ENCODE assay signal across 8 cellular contexts in the genomic region with DNA sequence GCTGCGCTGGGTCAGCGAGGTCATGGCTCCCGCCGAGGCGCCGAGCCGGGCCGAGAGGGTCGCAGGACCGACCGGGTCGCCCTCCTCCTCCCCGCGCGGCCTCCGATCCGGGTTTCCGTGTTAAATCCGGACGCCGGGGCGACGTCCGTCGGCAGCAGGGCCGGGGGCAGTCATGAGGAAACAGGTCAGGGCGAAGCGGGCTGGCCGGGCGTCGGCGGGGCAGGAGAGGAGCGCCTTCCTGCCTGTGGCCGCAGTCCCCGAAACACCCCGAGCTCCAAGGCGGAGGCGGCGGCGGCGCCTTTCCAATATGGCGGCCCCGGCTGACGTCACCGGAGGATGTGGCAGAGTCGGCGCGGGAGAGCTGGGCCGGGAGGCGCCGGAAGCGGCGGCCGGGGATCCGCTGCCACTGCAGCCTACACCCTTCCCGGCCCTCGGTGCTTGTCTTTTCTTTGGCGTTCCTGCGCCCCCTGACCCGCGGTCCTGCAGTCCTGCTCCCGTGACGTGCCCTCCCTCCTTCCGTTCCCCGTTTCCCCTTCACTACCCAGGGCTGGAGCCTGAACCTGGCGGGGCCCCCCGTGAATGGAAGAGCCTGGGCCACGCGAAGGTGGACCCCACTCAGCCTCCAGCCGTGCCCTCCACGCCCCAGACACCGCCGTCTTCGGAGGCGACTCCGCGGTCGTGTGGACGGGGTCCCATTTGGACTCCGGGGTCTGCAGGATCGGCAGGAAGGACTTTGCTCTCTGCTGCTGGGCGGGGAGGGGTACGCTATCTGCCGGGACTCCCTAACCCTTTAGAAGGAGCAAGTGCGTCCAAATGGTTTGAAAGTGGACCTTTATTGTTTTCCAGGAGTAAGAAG. TPM values are rescaled to one million over a fixed set of nuclear protein-coding genes. Genes with fewer than 3 reads are reported as not detected.
A peak's percentile ranks its signal among the peaks of the same experiment; 100 is the strongest.
DNase-seq lines count a peak whose midpoint lies in the region; ATAC-seq and TF ChIP-seq lines count a peak whose summit lies in the region.

A gene (minus strand): TSS at position 309 of the 856 bp plus-strand sequence. CDS start 285 bp downstream, at position 24.

- no peak for TF ChIP-seq CTCF in kidney epithelial cell (IDR thresholded peaks at IDR 0.05; ENCODE audit: insufficient read depth, low read length, poor library complexity, severe bottlenecking)

- peak; percentile 91 for TF ChIP-seq POLR2A in GM19193 (IDR thresholded peaks at IDR 0.05; ENCODE audit: extremely low read depth, insufficient read depth, insufficient read length)

- H3K27me3 ChIP-seq in kidney epithelial cell (ENCODE audit: control insufficient read depth, insufficient read depth, low read length) = no peaks in the 10 kb centered on the region

- ATAC-seq in HG03432 (IDR thresholded peaks at IDR 0.05; ENCODE audit: unreplicated experiment) = peak; percentile 91

- peak within 1 kb of the TSS; percentile 95 for H3K4me3 ChIP-seq in kidney epithelial cell (ENCODE audit: low read depth, low read length)

- no peaks in the 10 kb centered on the region for H3K36me3 ChIP-seq in kidney epithelial cell (ENCODE audit: control insufficient read depth, insufficient read depth, low read length)

- peak; percentile 95 for DNase-seq in AG20443 (ENCODE audit: low spot score)
- DNase-seq in NCI-H460 (ENCODE audit: extremely low read depth, low read depth) = peak; percentile 86
- peak; percentile 92 for DNase-seq in activated CD4-positive, CD25-positive, alpha-beta regulatory T cell treated with anti-CD3 and anti-CD28 coated beads, Interleukin-2, amount 50 U/mL, for 72 hours
- peak; percentile 26 to 59 for DNase-seq in cerebellar nuclear complex (lab: John Stamatoyannopoulos, UW)
- DNase-seq in kidney epithelial cell (ENCODE audit: low read depth) = no peak
- DNase-seq in stimulated activated CD4-positive, alpha-beta T cell treated with anti-CD3 and anti-CD28 coated beads, Interleukin-15, amount 100 ng/mL, for 24 hours = peak; percentile 97

RNA-seq across cellular contexts. Expression of the gene that starts here (rescaled TPM):
- 76.8 and 88.3 TPM in 2 replicates for total RNA-seq in NCI-H460 (2014; rRNA removed; shearing (Covaris generic))
- polyA plus RNA-seq in NCI-H460 (2014; cell fraction: nucleus; rRNA removed) = 19.5 and 68.8 TPM in 2 replicates
- total RNA-seq in kidney epithelial cell = 64.6 and 78.5 TPM in 2 replicates
